In the genomic region with DNA sequence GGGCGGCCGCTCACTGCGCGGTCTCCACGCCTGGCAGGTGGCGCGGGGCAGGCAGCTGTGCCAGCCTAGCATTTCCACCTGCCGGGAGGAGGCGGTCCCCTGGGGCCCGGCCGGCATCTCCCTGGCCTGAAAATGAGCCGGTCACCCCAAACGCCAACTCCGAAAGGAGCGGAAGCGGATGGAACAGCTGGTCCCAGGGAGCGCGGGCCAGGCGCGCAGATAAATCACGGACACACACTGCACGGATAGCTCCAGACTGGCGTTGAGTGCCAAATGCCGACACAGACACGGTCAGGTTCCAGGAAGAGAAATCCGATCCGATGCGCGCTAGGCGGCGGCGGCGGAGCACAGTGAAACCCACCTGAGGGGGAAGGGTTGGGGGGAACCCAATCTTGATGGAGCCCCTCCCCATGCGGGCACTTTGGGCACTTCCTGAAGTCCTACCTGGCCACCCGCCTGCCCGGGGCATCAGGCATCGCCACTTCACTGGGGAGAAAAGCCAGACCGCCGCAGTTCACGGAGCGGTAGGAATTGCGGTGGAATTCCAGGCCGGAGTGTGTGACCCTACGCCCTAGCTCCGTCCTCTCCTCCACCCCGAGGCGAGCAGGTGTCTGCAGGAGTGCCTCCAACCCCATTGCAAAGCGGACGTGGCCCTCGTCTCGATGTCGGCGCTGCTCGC, we compare ENCODE assay signal across 10 cellular contexts. TPM values are rescaled to one million over a fixed set of nuclear protein-coding genes. Genes with fewer than 3 reads are reported as not detected.
DNase-seq lines count a peak whose midpoint lies in the region; ATAC-seq and TF ChIP-seq lines count a peak whose summit lies in the region.
"Had no signal": no experiment of that assay in that cellular context is flagged by ENCODE, and none has a peak within 500 bp of the region (broad histone marks: within the 10 kb centered on the region; RNA-seq: fewer than 3 reads in every experiment).

No MANE protein-coding gene starts in this region.

- H3K4me3 ChIP-seq in lower lobe of right lung (peak overlapping the region; percentile 56), upper lobe of left lung (peak overlapping the region in 3 of 4 donors; percentile 44 to 51 (median 48)), Karpas-422 (ENCODE audit: low read length) (no peak overlapping the region)

- H3K4me2 ChIP-seq in Karpas-422 (ENCODE audit: low read depth, low read length, poor library complexity, severe bottlenecking), result no peak overlapping the region

- WGBS in upper lobe of left lung, 2 donors, result 5 to 19% methylated on average over 20 to 43 of the region's 54 CpGs

- H3K4me1 ChIP-seq in lower lobe of right lung (peaks cover 17% of the 10 kb centered on the region), upper lobe of left lung (peaks cover 6 to 21% (median 17%) of the 10 kb centered on the region in 4 donors), Karpas-422 (ENCODE audit: low read length) (peaks cover 24% of the 10 kb centered on the region)

- no peak overlapping the region for H3K27ac ChIP-seq in lower lobe of right lung
- peak overlapping the region in 1 of 4 donors; percentile 26 for H3K27ac ChIP-seq in upper lobe of left lung
- H3K27ac ChIP-seq in Karpas-422 (ENCODE audit: low read length), result no peak overlapping the region

- no peak overlapping the region for H2AFZ ChIP-seq in Karpas-422 (ENCODE audit: low read length)

- TF ChIP-seq POLR2A in upper lobe of left lung (IDR thresholded peaks at IDR 0.05), result no peak

- intact Hi-C loops in lower lobe of right lung (cut with DNase I), result no loop called here

- no peak for TF ChIP-seq EP300 in upper lobe of left lung (IDR thresholded peaks at IDR 0.05)

- H3K27me3 ChIP-seq in lower lobe of right lung (ENCODE audit: low read depth), result peaks cover 57% of the 10 kb centered on the region
- H3K27me3 ChIP-seq in upper lobe of left lung, result peaks cover 0 to 24% (median 11%) of the 10 kb centered on the region in 4 donors
- no peaks in the 10 kb centered on the region for H3K27me3 ChIP-seq in Karpas-422 (ENCODE audit: low read length)

- TF ChIP-seq CTCF in lower lobe of right lung (IDR thresholded peaks at IDR 0.05) (no peak), upper lobe of left lung (IDR thresholded peaks at IDR 0.05) (no peak)

- H3K9ac ChIP-seq in Karpas-422 (ENCODE audit: low read length), result no peak overlapping the region

- H3K9me3 ChIP-seq in lower lobe of right lung (no peaks in the 10 kb centered on the region), upper lobe of left lung (no peaks in the 10 kb centered on the region), Karpas-422 (ENCODE audit: low read length) (no peaks in the 10 kb centered on the region)

- ATAC-seq in lower lobe of right lung (peak; percentile 60 to 65), upper lobe of left lung (ENCODE audit: low FRiP score in 2 of 2) (peak; percentile 27 to 59)

- H3K79me2 ChIP-seq in Karpas-422 (ENCODE audit: low read length), result no peaks in the 10 kb centered on the region

- H3K36me3 ChIP-seq in lower lobe of right lung (no peaks in the 10 kb centered on the region), upper lobe of left lung (no peaks in the 10 kb centered on the region), Karpas-422 (ENCODE audit: insufficient read depth, low read length) (no peaks in the 10 kb centered on the region)

- H4K20me1 ChIP-seq in Karpas-422 (ENCODE audit: insufficient read depth, low read depth, low read length), result peaks cover 8% of the 10 kb centered on the region; the same call in 1 of the 2 replicates

- DNase-seq in NCI-H345 (lab: John Stamatoyannopoulos, UW) (peak; percentile 18), NCI-H345 treated with DMSO at 0.1 percent for 48 hours (lab: John Stamatoyannopoulos, UW; ENCODE audit: unreplicated experiment) (no peak), cerebellum (ENCODE audit: low spot score) (peak; percentile 46), lower lobe of right lung (no peak), upper lobe of left lung (peak; percentile 28 to 89), Karpas-422 (no peak), Ammon's horn (ENCODE audit: low spot score) (no peak)
- DNase-seq in stimulated activated CD4-positive, alpha-beta T cell treated with anti-CD3 and anti-CD28 coated beads, Interleukin-4, amount 100 ng/mL, for 4 hours, result no peak
- DNase-seq: CD4-positive, CD25-positive, alpha-beta regulatory T cell; midbrain had no signal

- H3K9me2 ChIP-seq in Karpas-422 (replicated peaks; ENCODE audit: insufficient read depth, low read length), result no peaks in the 10 kb centered on the region

RNA-seq across cellular contexts. Expression of gene PLEKHD1, which starts 0.6 kb away (rescaled TPM):
- total RNA-seq in cerebellum (1.3 TPM), lower lobe of right lung (0.47 TPM), upper lobe of left lung (1 to 10 TPM in 2 of 6 donors, under 1 TPM in 4; under 0.01 to 1.7 (median 0.70) TPM)
- 0.41 TPM in 1 of 2 replicates, not detected in the other for total RNA-seq in Karpas-422 (2014; rRNA removed; shearing (Covaris generic); ENCODE audit: low replicate concordance)

Comparison
In these comparisons a context has a peak if more than half of its experiments do, and no peak if none do; other contexts are left out.
1. DNase-seq: peak in NCI-H345 (single experiment), cerebellum (single experiment) and upper lobe of left lung (2 of 2); none in NCI-H345 treated with DMSO at 0.1 percent for 48 hours (single experiment), lower lobe of right lung (single experiment), stimulated activated CD4-positive, alpha-beta T cell treated with anti-CD3 and anti-CD28 coated beads, Interleukin-4, amount 100 ng/mL, for 4 hours (0 of 2), Karpas-422 (single experiment) and Ammon's horn (single experiment).